Comparison of ENCODE assay signal across 8 cellular contexts in genomic region chr11:67584205-67584880, GRCh38. TPM values are rescaled to one million over a fixed set of nuclear protein-coding genes. Genes with fewer than 3 reads are reported as not detected.
A peak's percentile ranks its signal among the peaks of the same experiment; 100 is the strongest.
DNase-seq lines count a peak whose midpoint lies in the region; ATAC-seq and TF ChIP-seq lines count a peak whose summit lies in the region.

No MANE protein-coding gene starts in this region.

- H3K79me2 ChIP-seq in osteoblast (ENCODE audit: insufficient read depth, low read length): peaks cover 22% of the 10 kb centered on the region

- H3K9me3 ChIP-seq in NT2/D1 (ENCODE audit: insufficient read depth, low read length) (no peaks in the 10 kb centered on the region), cardiac muscle cell (ENCODE audit: low read depth) (no peaks in the 10 kb centered on the region), osteoblast (ENCODE audit: low read depth, low read length) (no peaks in the 10 kb centered on the region)

- peak overlapping the region; percentile 89 for H3K4me2 ChIP-seq in osteoblast (ENCODE audit: insufficient read depth, low read length)

- H3K36me3 Mint-ChIP-seq in activated naive CD8-positive, alpha-beta T cell treated with anti-CD3 and anti-CD28 coated beads, Interleukin-2, amount 10 ng/mL, durations not matched to agents 7 days and 5 days: peaks cover 27% of the 10 kb centered on the region

- H4K20me1 ChIP-seq in osteoblast (ENCODE audit: insufficient read depth, low read length): peaks cover 13% of the 10 kb centered on the region

- H2AFZ ChIP-seq in osteoblast (ENCODE audit: low read length): peak overlapping the region; percentile 61

- DNase-seq in activated gamma-delta T cell (lab: John Stamatoyannopoulos, UW) (peak; percentile 21), activated gamma-delta T cell treated with Interleukin-2 at 50 U/mL for 16 hours (no peak), NT2/D1 (ENCODE audit: low read depth, low spot score) (no peak), cardiac muscle cell (ENCODE audit: low read depth in 1 of 2, low spot score in 1 of 2) (peak; percentile 69 to 71), osteoblast (ENCODE audit: insufficient read length, low spot score, missing footprints) (peak; percentile 87), NCI-H2029 (lab: John Stamatoyannopoulos, UW) (no peak)
- DNase-seq in activated naive CD8-positive, alpha-beta T cell treated with anti-CD3 and anti-CD28 coated beads, Interleukin-2, amount 10 ng/mL, durations not matched to agents 7 days and 5 days: peak; percentile 58

- H3K36me3 ChIP-seq in NT2/D1 (ENCODE audit: insufficient read depth, insufficient read length, low read length) (peaks cover 48% of the 10 kb centered on the region), cardiac muscle cell (no peaks in the 10 kb centered on the region), osteoblast (ENCODE audit: insufficient read depth, low read length) (peaks cover 22% of the 10 kb centered on the region)

- peaks cover 29% of the 10 kb centered on the region for H3K27me3 Mint-ChIP-seq in activated naive CD8-positive, alpha-beta T cell treated with anti-CD3 and anti-CD28 coated beads, Interleukin-2, amount 10 ng/mL, durations not matched to agents 7 days and 5 days

- peaks cover 36% of the 10 kb centered on the region for H3K4me1 Mint-ChIP-seq in activated naive CD8-positive, alpha-beta T cell treated with anti-CD3 and anti-CD28 coated beads, Interleukin-2, amount 10 ng/mL, durations not matched to agents 7 days and 5 days

- POLR2A ChIA-PET in activated naive CD8-positive, alpha-beta T cell treated with anti-CD3 and anti-CD28 coated beads, Interleukin-2, amount 10 ng/mL, durations not matched to agents 7 days and 5 days (lab: Charles Lee): no interaction called here

- H3K4me1 ChIP-seq in NT2/D1 (ENCODE audit: insufficient read depth, insufficient read length): peaks cover 31% of the 10 kb centered on the region
- H3K4me1 ChIP-seq in cardiac muscle cell (ENCODE audit: low read depth): no peaks in the 10 kb centered on the region
- peaks cover 8% of the 10 kb centered on the region for H3K4me1 ChIP-seq in osteoblast (ENCODE audit: insufficient read depth, low read length)

- H3K27me3 ChIP-seq in NT2/D1 (ENCODE audit: insufficient read depth, insufficient read length) (no peaks in the 10 kb centered on the region), cardiac muscle cell (no peaks in the 10 kb centered on the region), osteoblast (ENCODE audit: insufficient read depth, low read length) (peaks cover 24% of the 10 kb centered on the region)

- no peak for TF ChIP-seq CTCF in cardiac muscle cell (IDR thresholded peaks at IDR 0.05; ENCODE audit: low read depth, low read length)
- TF ChIP-seq CTCF in osteoblast (IDR thresholded peaks at IDR 0.05; ENCODE audit: extremely low read depth, low read depth, low read length): no peak

- peak; percentile 30 for ATAC-seq in activated naive CD8-positive, alpha-beta T cell treated with anti-CD3 and anti-CD28 coated beads, Interleukin-2, amount 10 ng/mL, durations not matched to agents 7 days and 5 days (ENCODE audit: low read depth)
- ATAC-seq in HG03280 (IDR thresholded peaks at IDR 0.05; ENCODE audit: unreplicated experiment): no peak

- H3K4me3 ChIP-seq in NT2/D1 (ENCODE audit: insufficient read length, low read depth) (peak overlapping the region; percentile 97), cardiac muscle cell (peak overlapping the region; percentile 56), osteoblast (ENCODE audit: insufficient read depth, low read length) (peak overlapping the region; percentile 88)

- H3K9ac ChIP-seq in NT2/D1 (ENCODE audit: insufficient read length, low read depth): peak overlapping the region; percentile 97

- H3K9me3 Mint-ChIP-seq in activated naive CD8-positive, alpha-beta T cell treated with anti-CD3 and anti-CD28 coated beads, Interleukin-2, amount 10 ng/mL, durations not matched to agents 7 days and 5 days: no peaks in the 10 kb centered on the region

- H3K27ac Mint-ChIP-seq in activated naive CD8-positive, alpha-beta T cell treated with anti-CD3 and anti-CD28 coated beads, Interleukin-2, amount 10 ng/mL, durations not matched to agents 7 days and 5 days: peak overlapping the region; percentile 72

- H3K4me3 Mint-ChIP-seq in activated naive CD8-positive, alpha-beta T cell treated with anti-CD3 and anti-CD28 coated beads, Interleukin-2, amount 10 ng/mL, durations not matched to agents 7 days and 5 days: peak overlapping the region; percentile 69

- H3K27ac ChIP-seq in cardiac muscle cell (peak overlapping the region; percentile 91), osteoblast (ENCODE audit: low read depth, low read length) (peak overlapping the region; percentile 72)

RNA-seq across cellular contexts. Expression of gene GSTP1, which starts 0.7 kb away (rescaled TPM):
- total RNA-seq in activated naive CD8-positive, alpha-beta T cell treated with anti-CD3 and anti-CD28 coated beads, Interleukin-2, amount 10 ng/mL, durations not matched to agents 7 days and 5 days: 100 to 1,000 TPM; 211 to 219 TPM
- 957 and 1,963 TPM in 2 replicates for total RNA-seq in cardiac muscle cell
- polyA plus RNA-seq in cardiac muscle cell: 788 and 1,052 TPM in 2 replicates
- total RNA-seq in osteoblast: 361 and 465 TPM in 2 replicates

RNA-seq across cellular contexts. Expression of gene NDUFV1, which starts 22.4 kb away (rescaled TPM):
- 100 to 1,000 TPM; 211 to 219 TPM for total RNA-seq in activated naive CD8-positive, alpha-beta T cell treated with anti-CD3 and anti-CD28 coated beads, Interleukin-2, amount 10 ng/mL, durations not matched to agents 7 days and 5 days
- total RNA-seq in cardiac muscle cell: 430 and 526 TPM in 2 replicates
- polyA plus RNA-seq in cardiac muscle cell: 447 and 449 TPM in 2 replicates
- total RNA-seq in osteoblast: 146 and 158 TPM in 2 replicates

RNA-seq across cellular contexts. Expression of gene NUDT8, which starts 45.4 kb away (rescaled TPM):
- 10 to 100 TPM; 10.9 to 12.4 TPM for total RNA-seq in activated naive CD8-positive, alpha-beta T cell treated with anti-CD3 and anti-CD28 coated beads, Interleukin-2, amount 10 ng/mL, durations not matched to agents 7 days and 5 days
- 6.9 and 24.3 TPM in 2 replicates for total RNA-seq in cardiac muscle cell
- 17.3 and 18.7 TPM in 2 replicates for polyA plus RNA-seq in cardiac muscle cell
- 4.7 and 5.3 TPM in 2 replicates for total RNA-seq in osteoblast

RNA-seq across cellular contexts. Expression of gene TBX10, which starts 55.2 kb away (rescaled TPM):
- not detected for total RNA-seq in activated naive CD8-positive, alpha-beta T cell treated with anti-CD3 and anti-CD28 coated beads, Interleukin-2, amount 10 ng/mL, durations not matched to agents 7 days and 5 days
- not detected in 2 replicates for total RNA-seq in cardiac muscle cell
- polyA plus RNA-seq in cardiac muscle cell: 1.1 and 1.2 TPM in 2 replicates
- not detected in 2 replicates for total RNA-seq in osteoblast

Comparison
In these comparisons a context has a peak if more than half of its experiments do, and no peak if none do; other contexts are left out.
1. DNase-seq: peak in activated gamma-delta T cell (single experiment), activated naive CD8-positive, alpha-beta T cell treated with anti-CD3 and anti-CD28 coated beads, Interleukin-2, amount 10 ng/mL, durations not matched to agents 7 days and 5 days (single experiment), cardiac muscle cell (2 of 2) and osteoblast (single experiment); none in activated gamma-delta T cell treated with Interleukin-2 at 50 U/mL for 16 hours (single experiment), NT2/D1 (single experiment) and NCI-H2029 (single experiment).
2. Peak in every context shown above with its lines, with median percentiles within 50 percentile points of each other: H3K4me3 ChIP-seq.